ENCODE assay signal across 1 cellular context in the genomic region with DNA sequence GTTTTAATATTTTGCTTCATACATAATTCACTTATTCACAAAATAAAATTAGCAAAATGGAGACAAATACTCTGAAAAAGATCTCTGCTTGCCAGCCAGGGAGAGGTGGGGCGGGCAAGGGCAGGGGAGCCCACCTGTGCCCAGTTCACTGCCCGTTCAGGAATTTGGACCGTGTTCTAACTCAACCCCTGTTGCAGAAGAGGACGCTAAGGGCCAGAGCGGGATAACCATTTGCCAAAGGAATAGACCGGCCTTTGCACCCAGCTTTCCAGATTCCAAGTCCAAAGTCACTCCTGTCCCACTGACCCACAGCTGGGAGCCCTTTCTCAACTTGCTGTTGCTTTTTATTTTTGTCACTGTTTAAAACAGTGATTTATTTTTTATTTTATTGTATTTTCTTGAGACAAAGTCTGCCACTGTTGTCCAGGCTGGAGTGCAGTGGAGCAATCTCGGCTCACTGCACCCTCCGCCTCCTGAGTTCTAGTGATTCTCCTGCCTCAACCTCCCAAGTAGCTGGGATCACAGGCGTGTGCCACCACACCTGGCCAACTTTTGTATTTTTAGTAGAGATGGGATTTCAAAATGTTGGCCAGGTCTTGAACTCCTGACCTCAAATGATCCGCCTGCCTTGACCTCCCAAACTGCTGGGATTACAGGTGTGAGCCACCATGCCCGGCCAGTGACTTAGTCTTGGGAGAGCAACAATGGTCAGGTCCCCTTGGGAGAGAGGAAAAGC.
TF ChIP-seq lines count a peak whose summit lies in the region.

No MANE protein-coding gene starts in this region.

TF ChIP-seq in liver, 16 proteins besides CTCF, POLR2A, EP300 and RAD21:
- TF ChIP-seq, protein P1, sequence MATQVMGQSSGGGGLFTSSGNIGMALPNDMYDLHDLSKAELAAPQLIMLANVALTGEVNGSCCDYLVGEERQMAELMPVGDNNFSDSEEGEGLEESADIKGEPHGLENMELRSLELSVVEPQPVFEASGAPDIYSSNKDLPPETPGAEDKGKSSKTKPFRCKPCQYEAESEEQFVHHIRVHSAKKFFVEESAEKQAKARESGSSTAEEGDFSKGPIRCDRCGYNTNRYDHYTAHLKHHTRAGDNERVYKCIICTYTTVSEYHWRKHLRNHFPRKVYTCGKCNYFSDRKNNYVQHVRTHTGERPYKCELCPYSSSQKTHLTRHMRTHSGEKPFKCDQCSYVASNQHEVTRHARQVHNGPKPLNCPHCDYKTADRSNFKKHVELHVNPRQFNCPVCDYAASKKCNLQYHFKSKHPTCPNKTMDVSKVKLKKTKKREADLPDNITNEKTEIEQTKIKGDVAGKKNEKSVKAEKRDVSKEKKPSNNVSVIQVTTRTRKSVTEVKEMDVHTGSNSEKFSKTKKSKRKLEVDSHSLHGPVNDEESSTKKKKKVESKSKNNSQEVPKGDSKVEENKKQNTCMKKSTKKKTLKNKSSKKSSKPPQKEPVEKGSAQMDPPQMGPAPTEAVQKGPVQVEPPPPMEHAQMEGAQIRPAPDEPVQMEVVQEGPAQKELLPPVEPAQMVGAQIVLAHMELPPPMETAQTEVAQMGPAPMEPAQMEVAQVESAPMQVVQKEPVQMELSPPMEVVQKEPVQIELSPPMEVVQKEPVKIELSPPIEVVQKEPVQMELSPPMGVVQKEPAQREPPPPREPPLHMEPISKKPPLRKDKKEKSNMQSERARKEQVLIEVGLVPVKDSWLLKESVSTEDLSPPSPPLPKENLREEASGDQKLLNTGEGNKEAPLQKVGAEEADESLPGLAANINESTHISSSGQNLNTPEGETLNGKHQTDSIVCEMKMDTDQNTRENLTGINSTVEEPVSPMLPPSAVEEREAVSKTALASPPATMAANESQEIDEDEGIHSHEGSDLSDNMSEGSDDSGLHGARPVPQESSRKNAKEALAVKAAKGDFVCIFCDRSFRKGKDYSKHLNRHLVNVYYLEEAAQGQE (IDR thresholded peaks at IDR 0.05), result peak; percentile 84
- TF ChIP-seq NR2F2 (IDR thresholded peaks at IDR 0.05) (peak; percentile 92), RXRA (IDR thresholded peaks at IDR 0.05) (peak; percentile 98 to 99), EGR1 (IDR thresholded peaks at IDR 0.05; ENCODE audit: low read depth in 2 of 2) (peak in 1 of 2 donors; percentile 69), SP1 (IDR thresholded peaks at IDR 0.05) (peak; percentile 97), HNF4A (conservative IDR thresholded peaks at IDR 0.05) (peak; percentile 100), GABPA (IDR thresholded peaks at IDR 0.05 in 1 of 2, conservative IDR thresholded peaks at IDR 0.05 in 1 of 2) (peak in 1 of 2 donors; percentile 53), FOXA1 (IDR thresholded peaks at IDR 0.05) (peak; percentile 45), HNF4G (IDR thresholded peaks at IDR 0.05) (peak; percentile 99), JUND (IDR thresholded peaks at IDR 0.05) (peak; percentile 40 to 75), YY1 (IDR thresholded peaks at IDR 0.05) (peak; percentile 66), TAF1 (conservative IDR thresholded peaks at IDR 0.05) (no peak), FOXA2 (IDR thresholded peaks at IDR 0.05) (peak; percentile 34)
- TF ChIP-seq, protein P2, sequence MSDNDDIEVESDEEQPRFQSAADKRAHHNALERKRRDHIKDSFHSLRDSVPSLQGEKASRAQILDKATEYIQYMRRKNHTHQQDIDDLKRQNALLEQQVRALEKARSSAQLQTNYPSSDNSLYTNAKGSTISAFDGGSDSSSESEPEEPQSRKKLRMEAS (IDR thresholded peaks at IDR 0.05), result peak; percentile 87
- TF ChIP-seq, protein P3, sequence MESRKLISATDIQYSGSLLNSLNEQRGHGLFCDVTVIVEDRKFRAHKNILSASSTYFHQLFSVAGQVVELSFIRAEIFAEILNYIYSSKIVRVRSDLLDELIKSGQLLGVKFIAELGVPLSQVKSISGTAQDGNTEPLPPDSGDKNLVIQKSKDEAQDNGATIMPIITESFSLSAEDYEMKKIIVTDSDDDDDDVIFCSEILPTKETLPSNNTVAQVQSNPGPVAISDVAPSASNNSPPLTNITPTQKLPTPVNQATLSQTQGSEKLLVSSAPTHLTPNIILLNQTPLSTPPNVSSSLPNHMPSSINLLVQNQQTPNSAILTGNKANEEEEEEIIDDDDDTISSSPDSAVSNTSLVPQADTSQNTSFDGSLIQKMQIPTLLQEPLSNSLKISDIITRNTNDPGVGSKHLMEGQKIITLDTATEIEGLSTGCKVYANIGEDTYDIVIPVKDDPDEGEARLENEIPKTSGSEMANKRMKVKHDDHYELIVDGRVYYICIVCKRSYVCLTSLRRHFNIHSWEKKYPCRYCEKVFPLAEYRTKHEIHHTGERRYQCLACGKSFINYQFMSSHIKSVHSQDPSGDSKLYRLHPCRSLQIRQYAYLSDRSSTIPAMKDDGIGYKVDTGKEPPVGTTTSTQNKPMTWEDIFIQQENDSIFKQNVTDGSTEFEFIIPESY (IDR thresholded peaks at IDR 0.05), result no peak
- TF ChIP-seq, protein P4, sequence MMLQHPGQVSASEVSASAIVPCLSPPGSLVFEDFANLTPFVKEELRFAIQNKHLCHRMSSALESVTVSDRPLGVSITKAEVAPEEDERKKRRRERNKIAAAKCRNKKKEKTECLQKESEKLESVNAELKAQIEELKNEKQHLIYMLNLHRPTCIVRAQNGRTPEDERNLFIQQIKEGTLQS (IDR thresholded peaks at IDR 0.05), result peak; percentile 52
